In the genomic region with DNA sequence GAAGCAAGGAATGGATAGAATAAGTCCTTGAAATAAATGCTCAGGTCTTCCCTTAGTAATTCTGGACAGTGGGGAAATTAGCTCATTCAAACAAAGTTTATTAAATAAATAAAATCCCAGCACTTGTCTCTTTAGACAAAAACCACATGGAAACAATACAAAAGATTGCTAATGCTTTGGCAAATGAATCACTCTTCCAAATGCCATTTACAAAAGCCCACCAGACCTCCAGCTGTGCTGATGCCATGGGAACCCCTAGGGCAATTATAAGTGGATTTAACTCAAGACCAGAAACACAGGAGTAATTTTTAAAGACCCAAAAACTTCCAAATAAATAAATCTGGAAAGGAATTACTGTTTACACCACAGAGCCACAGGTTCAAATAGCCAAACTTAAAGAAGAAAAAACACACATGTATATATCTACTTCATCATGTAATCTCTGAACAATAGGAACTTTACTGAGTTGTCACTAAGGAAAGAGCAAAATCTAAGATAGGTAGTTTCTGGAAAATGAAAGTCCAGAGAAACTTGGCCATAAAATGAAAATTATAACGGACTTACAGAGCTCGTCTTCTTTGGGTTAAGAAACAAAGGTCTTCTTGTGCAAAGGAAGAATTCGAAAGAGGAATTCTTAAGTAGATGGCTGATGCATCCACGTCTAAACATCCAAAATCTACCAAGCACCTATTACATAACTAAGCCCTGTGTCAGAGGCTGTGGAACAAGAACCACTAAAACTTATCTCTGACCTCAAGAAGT, we compare ENCODE assay signal across 17 cellular contexts.
DNase-seq lines count a peak whose midpoint lies in the region; ATAC-seq and TF ChIP-seq lines count a peak whose summit lies in the region.
"Had no signal": no experiment of that assay in that cellular context is flagged by ENCODE, and none has a peak within 500 bp of the region (broad histone marks: within the 10 kb centered on the region; RNA-seq: fewer than 3 reads in every experiment).

No MANE protein-coding gene starts in this region.

- intact Hi-C loops in CD4-positive, alpha-beta T cell (cut with DNase I, micrococcal nuclease) = no loop called here

- peaks cover 10 to 22% of the 10 kb centered on the region in 2 donors for H3K4me1 ChIP-seq in neuronal stem cell (ENCODE audit: control insufficient read depth in 2 of 2, insufficient read depth in 1 of 2, low read depth in 1 of 2, low read length in 2 of 2)
- H3K4me1 ChIP-seq: gastrocnemius medialis, left ventricle myocardium inferior, pancreas had no signal

- no peak overlapping the region for H2AK5ac ChIP-seq in neuronal stem cell (ENCODE audit: low read depth, low read length)

- H3K4me3 ChIP-seq in HFF-Myc (replicated peaks; ENCODE audit: low read depth, low read length) (no peak overlapping the region), cardiac fibroblast (replicated peaks in 1 of 2; ENCODE audit: low read depth in 2 of 2, low read length in 2 of 2) (no peak overlapping the region), neuronal stem cell (ENCODE audit: low read length in 2 of 2) (no peak overlapping the region)
- H3K4me3 ChIP-seq: gastrocnemius medialis, GM12878, left ventricle myocardium inferior, pancreas had no signal

- no peaks in the 10 kb centered on the region for H3K9me3 Mint-ChIP-seq in CD4-positive, alpha-beta T cell

- no peak for ATAC-seq in GM18519 (IDR thresholded peaks at IDR 0.05; ENCODE audit: low FRiP score, unreplicated experiment)
- ATAC-seq in CD4-positive, alpha-beta T cell (ENCODE audit: poor library complexity) = no peak
- ATAC-seq: gastrocnemius medialis, GM12878, pancreas had no signal

- no peaks in the 10 kb centered on the region for H3K36me3 ChIP-seq in neuronal stem cell (replicated peaks in 1 of 2; ENCODE audit: control insufficient read depth in 2 of 2, insufficient read depth in 2 of 2, low read length in 2 of 2)
- H3K36me3 ChIP-seq: gastrocnemius medialis, left ventricle myocardium inferior, pancreas had no signal

- no peak overlapping the region for H3K4me2 ChIP-seq in neuronal stem cell (ENCODE audit: insufficient read depth, low read length, poor library complexity, severe bottlenecking)

- peak overlapping the region; percentile 4 for H3K27ac ChIP-seq in neuronal stem cell (replicated peaks; ENCODE audit: low read length)
- H3K27ac ChIP-seq in CD4-positive, alpha-beta T cell (ENCODE audit: low read depth, low read length) = no peak overlapping the region
- H3K27ac ChIP-seq: gastrocnemius medialis, left ventricle myocardium inferior, pancreas had no signal

- no peak overlapping the region for H3K4me3 Mint-ChIP-seq in CD4-positive, alpha-beta T cell

- H3K4me1 Mint-ChIP-seq in CD4-positive, alpha-beta T cell (ENCODE audit: low read depth) = no peaks in the 10 kb centered on the region

- H2BK120ac ChIP-seq in neuronal stem cell (ENCODE audit: low read depth, low read length) = no peak overlapping the region

- no peaks in the 10 kb centered on the region for H3K27me3 Mint-ChIP-seq in CD4-positive, alpha-beta T cell

- H2AFZ ChIP-seq in neuronal stem cell (ENCODE audit: low read length) = no peak overlapping the region

- H2BK5ac ChIP-seq in neuronal stem cell (ENCODE audit: low read length) = no peak overlapping the region

- H3K36me3 Mint-ChIP-seq in CD4-positive, alpha-beta T cell (ENCODE audit: low read depth) = peaks cover 5% of the 10 kb centered on the region

- H3K9me3 ChIP-seq in neuronal stem cell (replicated peaks in 1 of 2; ENCODE audit: control insufficient read depth in 2 of 2, insufficient read depth in 1 of 2, low read depth in 1 of 2, low read length in 2 of 2) = peaks cover 0 to 2% of the 10 kb centered on the region in 2 donors
- no peaks in the 10 kb centered on the region for H3K9me3 ChIP-seq in CD4-positive, alpha-beta T cell (ENCODE audit: control insufficient read depth, low read length)
- H3K9me3 ChIP-seq: gastrocnemius medialis, left ventricle myocardium inferior, pancreas had no signal

- DNase-seq in HFF-Myc (ENCODE audit: extremely low read depth, low read depth) (peak; percentile 37), NOMO-1 treated with dmso at 0.1 percent for 144 hours (lab: John Stamatoyannopoulos, UW; ENCODE audit: unreplicated experiment) (peak; percentile 46), cardiac fibroblast (ENCODE audit: low read depth in 2 of 2) (peak; percentile 16 to 42), neuronal stem cell (ENCODE audit: low spot score) (peak; percentile 55), OCI-M2 (lab: John Stamatoyannopoulos, UW; ENCODE audit: unreplicated experiment) (no peak)
- DNase-seq in effector CD4-positive, alpha-beta T cell = no peak
- no peak for DNase-seq in CD4-positive, alpha-beta T cell
- DNase-seq: activated CD4-positive, alpha-beta T cell treated with anti-CD3 and anti-CD28 coated beads, Interleukin-2, amount 50 U/mL, for 48 hours; activated naive CD4-positive, alpha-beta T cell; gastrocnemius medialis; left ventricle myocardium inferior; NCI-H446 treated with DMSO at 0.1 percent for 48 hours; pancreas; stimulated activated CD4-positive, alpha-beta T cell treated with anti-CD3 and anti-CD28 coated beads, Interleukin-4, amount 100 ng/mL, for 1 hour; T-helper 1 cell had no signal

- no peak overlapping the region for H2BK15ac ChIP-seq in neuronal stem cell (ENCODE audit: low read length)

- POLR2A ChIA-PET in CD4-positive, alpha-beta T cell (lab: Charles Lee) = no interaction called here

- H4K8ac ChIP-seq in neuronal stem cell (ENCODE audit: low read depth, low read length) = no peak overlapping the region

- no peaks in the 10 kb centered on the region for H3K79me1 ChIP-seq in neuronal stem cell (ENCODE audit: low read depth, low read length)

- H3K18ac ChIP-seq in neuronal stem cell (ENCODE audit: low read length) = no peak overlapping the region

- TF ChIP-seq CTCF in HFF-Myc (IDR thresholded peaks at IDR 0.05; ENCODE audit: low read depth, low read length, missing control alignments) (no peak), cardiac fibroblast (IDR thresholded peaks at IDR 0.05; ENCODE audit: low read depth, low read length) (no peak)
- TF ChIP-seq CTCF in CD4-positive, alpha-beta T cell (IDR thresholded peaks at IDR 0.05) = no peak

- no peak overlapping the region for H3K23ac ChIP-seq in neuronal stem cell (ENCODE audit: low read depth, low read length, poor library complexity)

- no CpG with 5 or more reads among the region's 4 CpGs for WGBS in neuronal stem cell (ENCODE audit: extremely low coverage in 2 of 2, insufficient read length in 2 of 2, insufficient replicate concordance in 1 of 2), 2 donors

- no peak overlapping the region for H2BK12ac ChIP-seq in neuronal stem cell (ENCODE audit: low read length)

- H4K91ac ChIP-seq in neuronal stem cell (ENCODE audit: low read depth, low read length, poor library complexity) = no peak overlapping the region

- CTCF ChIA-PET in CD4-positive, alpha-beta T cell (lab: Charles Lee) = no interaction called here

- no peak overlapping the region for H3K27ac Mint-ChIP-seq in CD4-positive, alpha-beta T cell

- no peak overlapping the region for H3K4ac ChIP-seq in neuronal stem cell (ENCODE audit: low read length)

- no peak overlapping the region for H3K14ac ChIP-seq in neuronal stem cell (ENCODE audit: low read length)

- H3K27me3 ChIP-seq in neuronal stem cell (ENCODE audit: control insufficient read depth in 3 of 3, insufficient read depth in 3 of 3, low read depth in 1 of 3, low read length in 3 of 3) = no peaks in the 10 kb centered on the region
- H3K27me3 ChIP-seq in CD4-positive, alpha-beta T cell (ENCODE audit: control insufficient read depth, insufficient read depth, low read length) = no peaks in the 10 kb centered on the region
- H3K27me3 ChIP-seq: gastrocnemius medialis, pancreas had no signal

- H3K9ac ChIP-seq in neuronal stem cell (ENCODE audit: low read depth, low read length, poor library complexity) = no peak overlapping the region

Comparison
In these comparisons a context has a peak if more than half of its experiments do, and no peak if none do; other contexts are left out.
1. DNase-seq: peak in HFF-Myc (single experiment), NOMO-1 treated with dmso at 0.1 percent for 144 hours (single experiment), cardiac fibroblast (2 of 2) and neuronal stem cell (single experiment); none in OCI-M2 (single experiment), effector CD4-positive, alpha-beta T cell (single experiment) and CD4-positive, alpha-beta T cell (0 of 10).